ENCODE assay signal across 2 cellular contexts in the genomic region with DNA sequence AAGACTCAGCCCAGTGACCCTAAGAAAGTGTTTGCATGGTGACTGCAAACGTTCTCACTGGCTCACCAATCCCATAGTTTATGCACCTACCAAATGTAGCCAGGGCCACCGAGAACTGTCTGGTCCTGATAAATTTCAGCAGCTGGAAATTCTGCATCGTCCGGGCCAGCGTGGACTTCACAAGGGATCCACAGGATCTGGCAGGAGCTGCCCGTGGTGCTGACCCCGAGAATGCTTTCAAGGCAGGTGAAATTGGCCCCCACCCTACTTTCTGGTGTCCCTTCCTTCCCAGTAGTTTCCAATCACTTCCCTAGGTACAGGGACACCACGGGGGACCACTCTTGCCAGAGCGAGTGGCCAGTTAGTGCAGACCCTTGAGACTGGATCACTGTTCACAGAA.
A peak's percentile ranks its signal among the peaks of the same experiment; 100 is the strongest.
TF ChIP-seq lines count a peak whose summit lies in the region.

No MANE protein-coding gene starts in this region.

TF ChIP-seq in A549, 52 proteins besides CTCF, POLR2A, EP300 and RAD21:
- TF ChIP-seq, protein P1, sequence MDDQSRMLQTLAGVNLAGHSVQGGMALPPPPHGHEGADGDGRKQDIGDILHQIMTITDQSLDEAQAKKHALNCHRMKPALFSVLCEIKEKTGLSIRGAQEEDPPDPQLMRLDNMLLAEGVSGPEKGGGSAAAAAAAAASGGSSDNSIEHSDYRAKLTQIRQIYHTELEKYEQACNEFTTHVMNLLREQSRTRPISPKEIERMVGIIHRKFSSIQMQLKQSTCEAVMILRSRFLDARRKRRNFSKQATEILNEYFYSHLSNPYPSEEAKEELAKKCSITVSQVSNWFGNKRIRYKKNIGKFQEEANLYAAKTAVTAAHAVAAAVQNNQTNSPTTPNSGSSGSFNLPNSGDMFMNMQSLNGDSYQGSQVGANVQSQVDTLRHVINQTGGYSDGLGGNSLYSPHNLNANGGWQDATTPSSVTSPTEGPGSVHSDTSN (IDR thresholded peaks at IDR 0.05), result no peak
- TF ChIP-seq, protein P2, sequence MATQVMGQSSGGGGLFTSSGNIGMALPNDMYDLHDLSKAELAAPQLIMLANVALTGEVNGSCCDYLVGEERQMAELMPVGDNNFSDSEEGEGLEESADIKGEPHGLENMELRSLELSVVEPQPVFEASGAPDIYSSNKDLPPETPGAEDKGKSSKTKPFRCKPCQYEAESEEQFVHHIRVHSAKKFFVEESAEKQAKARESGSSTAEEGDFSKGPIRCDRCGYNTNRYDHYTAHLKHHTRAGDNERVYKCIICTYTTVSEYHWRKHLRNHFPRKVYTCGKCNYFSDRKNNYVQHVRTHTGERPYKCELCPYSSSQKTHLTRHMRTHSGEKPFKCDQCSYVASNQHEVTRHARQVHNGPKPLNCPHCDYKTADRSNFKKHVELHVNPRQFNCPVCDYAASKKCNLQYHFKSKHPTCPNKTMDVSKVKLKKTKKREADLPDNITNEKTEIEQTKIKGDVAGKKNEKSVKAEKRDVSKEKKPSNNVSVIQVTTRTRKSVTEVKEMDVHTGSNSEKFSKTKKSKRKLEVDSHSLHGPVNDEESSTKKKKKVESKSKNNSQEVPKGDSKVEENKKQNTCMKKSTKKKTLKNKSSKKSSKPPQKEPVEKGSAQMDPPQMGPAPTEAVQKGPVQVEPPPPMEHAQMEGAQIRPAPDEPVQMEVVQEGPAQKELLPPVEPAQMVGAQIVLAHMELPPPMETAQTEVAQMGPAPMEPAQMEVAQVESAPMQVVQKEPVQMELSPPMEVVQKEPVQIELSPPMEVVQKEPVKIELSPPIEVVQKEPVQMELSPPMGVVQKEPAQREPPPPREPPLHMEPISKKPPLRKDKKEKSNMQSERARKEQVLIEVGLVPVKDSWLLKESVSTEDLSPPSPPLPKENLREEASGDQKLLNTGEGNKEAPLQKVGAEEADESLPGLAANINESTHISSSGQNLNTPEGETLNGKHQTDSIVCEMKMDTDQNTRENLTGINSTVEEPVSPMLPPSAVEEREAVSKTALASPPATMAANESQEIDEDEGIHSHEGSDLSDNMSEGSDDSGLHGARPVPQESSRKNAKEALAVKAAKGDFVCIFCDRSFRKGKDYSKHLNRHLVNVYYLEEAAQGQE (IDR thresholded peaks at IDR 0.05), result peak; percentile 62; the same call in 1 of the 2 replicates

TF ChIP-seq in HCT116, 20 proteins besides CTCF, POLR2A, EP300 and RAD21:
- TF ChIP-seq ZFX (IDR thresholded peaks at IDR 0.05) (no peak), SP1 (IDR thresholded peaks at IDR 0.05; ENCODE audit: low read depth) (no peak)
- TF ChIP-seq, protein P2 (IDR thresholded peaks at IDR 0.05; ENCODE audit: low read depth), result peak; percentile 56
